ENCODE assay signal across 13 cellular contexts in genomic region chr18:63266888-63267790, GRCh38. TPM values are rescaled to one million over a fixed set of nuclear protein-coding genes. Genes with fewer than 3 reads are reported as not detected.
DNase-seq lines count a peak whose midpoint lies in the region; ATAC-seq, FAIRE-seq and TF ChIP-seq lines count a peak whose summit lies in the region.
"Had no signal": no experiment of that assay in that cellular context is flagged by ENCODE, and none has a peak within 500 bp of the region (broad histone marks: within the 10 kb centered on the region; RNA-seq: fewer than 3 reads in every experiment).

No MANE protein-coding gene starts in this region.

- FAIRE-seq in RCC 7860 (lab: Jason Lieb, UNC): no peak

- H3K27me3 Mint-ChIP-seq in T-helper 1 cell treated with Interleukin-12 subunit alpha and Interleukin-12 subunit beta and Interleukin-4 antibody, amounts not matched to agents 30 μg/mL and 1 μg/mL, for 36 hours (ENCODE audit: low read depth): no peaks in the 10 kb centered on the region
- peaks cover 0 to 2% (median 0%) of the 10 kb centered on the region in 3 donors for H3K27me3 Mint-ChIP-seq in immature natural killer cell (ENCODE audit: low read depth in 3 of 3)
- H3K27me3 Mint-ChIP-seq in stimulated activated naive CD8-positive, alpha-beta T cell treated with anti-CD3 and anti-CD28 coated beads, Interleukin-15, amount 100 ng/mL, for 72 hours: no peaks in the 10 kb centered on the region

- TF ChIP-seq CTCF in ascending aorta (IDR thresholded peaks at IDR 0.05): no peak

- peaks cover 58% of the 10 kb centered on the region for H3K4me1 Mint-ChIP-seq in T-helper 1 cell treated with Interleukin-12 subunit alpha and Interleukin-12 subunit beta and Interleukin-4 antibody, amounts not matched to agents 30 μg/mL and 1 μg/mL, for 36 hours (ENCODE audit: low read depth)
- H3K4me1 Mint-ChIP-seq in immature natural killer cell: peaks cover 33 to 36% of the 10 kb centered on the region in 2 donors
- H3K4me1 Mint-ChIP-seq in stimulated activated naive CD8-positive, alpha-beta T cell treated with anti-CD3 and anti-CD28 coated beads, Interleukin-15, amount 100 ng/mL, for 72 hours: peaks cover 84% of the 10 kb centered on the region

- ATAC-seq in stimulated activated naive CD8-positive, alpha-beta T cell treated with anti-CD3 and anti-CD28 coated beads, Interleukin-15, amount 100 ng/mL, for 72 hours: peak; percentile 57
- ATAC-seq in GM18511 (IDR thresholded peaks at IDR 0.05; ENCODE audit: unreplicated experiment): no peak

- H3K4me1 ChIP-seq in ascending aorta: peaks cover 0 to 14% of the 10 kb centered on the region in 2 donors

- H3K4me3 ChIP-seq in ascending aorta: no peak overlapping the region
- H3K4me3 ChIP-seq: GM23248, smooth muscle cell, thoracic aorta had no signal

- H3K27ac Mint-ChIP-seq in T-helper 1 cell treated with Interleukin-12 subunit alpha and Interleukin-12 subunit beta and Interleukin-4 antibody, amounts not matched to agents 30 μg/mL and 1 μg/mL, for 36 hours: peak overlapping the region; percentile 71
- H3K27ac Mint-ChIP-seq in immature natural killer cell: peak overlapping the region; percentile 8 to 80 (median 74)
- H3K27ac Mint-ChIP-seq in stimulated activated naive CD8-positive, alpha-beta T cell treated with anti-CD3 and anti-CD28 coated beads, Interleukin-15, amount 100 ng/mL, for 72 hours: peak overlapping the region; percentile 66 to 81

- no peaks in the 10 kb centered on the region for H3K36me3 ChIP-seq in ascending aorta
- H3K36me3 ChIP-seq: thoracic aorta had no signal

- DNase-seq in T-helper 1 cell (no peak), RCC 7860 (ENCODE audit: low spot score) (peak; percentile 3), immature natural killer cell (no peak), NOMO-1 (lab: John Stamatoyannopoulos, UW; ENCODE audit: unreplicated experiment in 2 of 2) (no peak), ascending aorta (ENCODE audit: low spot score in 2 of 2) (no peak)
- DNase-seq in stimulated activated naive CD8-positive, alpha-beta T cell treated with anti-CD3 and anti-CD28 coated beads, Interleukin-15, amount 100 ng/mL, for 72 hours: no peak
- DNase-seq: activated CD4-positive, CD25-positive, alpha-beta regulatory T cell treated with anti-CD3 and anti-CD28 coated beads, Interleukin-2, amount 50 U/mL, for 72 hours had no signal

- peaks cover 44% of the 10 kb centered on the region for H3K36me3 Mint-ChIP-seq in T-helper 1 cell treated with Interleukin-12 subunit alpha and Interleukin-12 subunit beta and Interleukin-4 antibody, amounts not matched to agents 30 μg/mL and 1 μg/mL, for 36 hours (ENCODE audit: low read depth)
- H3K36me3 Mint-ChIP-seq in immature natural killer cell: peaks cover 0 to 3% (median 0%) of the 10 kb centered on the region in 3 donors

- H3K4me3 Mint-ChIP-seq in T-helper 1 cell treated with Interleukin-12 subunit alpha and Interleukin-12 subunit beta and Interleukin-4 antibody, amounts not matched to agents 30 μg/mL and 1 μg/mL, for 36 hours: peak overlapping the region; percentile 41
- peak overlapping the region; percentile 23 to 72 (median 51) for H3K4me3 Mint-ChIP-seq in immature natural killer cell
- peak overlapping the region; percentile 68 to 71 for H3K4me3 Mint-ChIP-seq in stimulated activated naive CD8-positive, alpha-beta T cell treated with anti-CD3 and anti-CD28 coated beads, Interleukin-15, amount 100 ng/mL, for 72 hours

- H3K27me3 ChIP-seq in ascending aorta: no peaks in the 10 kb centered on the region

- intact Hi-C loops in ascending aorta (cut with DNase I): no loop called here

- no peaks in the 10 kb centered on the region for H3K9me3 Mint-ChIP-seq in T-helper 1 cell treated with Interleukin-12 subunit alpha and Interleukin-12 subunit beta and Interleukin-4 antibody, amounts not matched to agents 30 μg/mL and 1 μg/mL, for 36 hours
- H3K9me3 Mint-ChIP-seq in immature natural killer cell: no peaks in the 10 kb centered on the region
- H3K9me3 Mint-ChIP-seq in stimulated activated naive CD8-positive, alpha-beta T cell treated with anti-CD3 and anti-CD28 coated beads, Interleukin-15, amount 100 ng/mL, for 72 hours: no peaks in the 10 kb centered on the region

- H3K9me3 ChIP-seq in ascending aorta: no peaks in the 10 kb centered on the region
- H3K9me3 ChIP-seq: thoracic aorta had no signal

- H3K27ac ChIP-seq in ascending aorta: no peak overlapping the region
- H3K27ac ChIP-seq: GM23248, HL-60, thoracic aorta had no signal

RNA-seq across cellular contexts. Expression of gene BCL2, which starts 52.4 kb away (rescaled TPM):
- polyA plus RNA-seq in immature natural killer cell: 1 to 10 TPM; 5.1 to 8.0 (median 5.7) TPM
- 20.5 TPM for total RNA-seq in ascending aorta
- polyA plus RNA-seq: smooth muscle cell had no signal
